11 cellular contexts compared by ENCODE assay signal in genomic region chr3:72533584-72534473, GRCh38.
DNase-seq lines count a peak whose midpoint lies in the region; ATAC-seq and TF ChIP-seq lines count a peak whose summit lies in the region.
"Had no signal": no experiment of that assay in that cellular context is flagged by ENCODE, and none has a peak within 500 bp of the region (broad histone marks: within the 10 kb centered on the region; RNA-seq: fewer than 3 reads in every experiment).

No MANE protein-coding gene starts in this region.

- H3K36me3 Mint-ChIP-seq in stimulated activated naive CD8-positive, alpha-beta T cell treated with anti-CD3 and anti-CD28 coated beads, Interleukin-15, Interleukin-2, amounts not matched to agents 100 ng/mL and 50 ng/mL, for 24 hours (ENCODE audit: low read depth): peaks cover 6% of the 10 kb centered on the region

- H3K36me3 ChIP-seq in OCI-LY3 (replicated peaks; ENCODE audit: low read depth, low read length): no peaks in the 10 kb centered on the region
- H3K36me3 ChIP-seq: heart left ventricle had no signal

- peak overlapping the region; percentile 22; the same call in 1 of the 2 replicates for H2AFZ ChIP-seq in OCI-LY3 (ENCODE audit: low read depth, low read length)

- no peak for TF ChIP-seq POLR2A in erythroblast (IDR thresholded peaks at IDR 0.05; ENCODE audit: low read length)

- H3K9ac ChIP-seq in OCI-LY3 (ENCODE audit: low read length): no peak overlapping the region

- peaks cover 7% of the 10 kb centered on the region for H3K9me3 Mint-ChIP-seq in stimulated activated naive CD8-positive, alpha-beta T cell treated with anti-CD3 and anti-CD28 coated beads, Interleukin-15, Interleukin-2, amounts not matched to agents 100 ng/mL and 50 ng/mL, for 24 hours

- DNase-seq in stimulated activated naive CD8-positive, alpha-beta T cell treated with anti-CD3 and anti-CD28 coated beads, Interleukin-15, Interleukin-2, amounts not matched to agents 100 U/mL and 50 U/mL, for 24 hours: no peak
- DNase-seq in erythroblast (lab: John Stamatoyannopoulos, UW) (peak; percentile 47 to 54), cerebellar cortex (ENCODE audit: low spot score) (no peak)
- DNase-seq: heart left ventricle; stimulated activated CD4-positive, alpha-beta T cell treated with anti-CD3 and anti-CD28 coated beads, Interleukin-2, amount 100 ng/mL, for 24 hours had no signal

- no peak for TF ChIP-seq CTCF in OCI-LY3 (IDR thresholded peaks at IDR 0.05; ENCODE audit: low read depth, low read length)

- peaks cover 26% of the 10 kb centered on the region for H3K4me1 Mint-ChIP-seq in stimulated activated naive CD8-positive, alpha-beta T cell treated with anti-CD3 and anti-CD28 coated beads, Interleukin-15, Interleukin-2, amounts not matched to agents 100 ng/mL and 50 ng/mL, for 24 hours (ENCODE audit: low read depth)

- H3K27ac ChIP-seq in OCI-LY3 (ENCODE audit: low read length): no peak overlapping the region
- H3K27ac ChIP-seq: heart left ventricle had no signal

- H3K27ac Mint-ChIP-seq in stimulated activated naive CD8-positive, alpha-beta T cell treated with anti-CD3 and anti-CD28 coated beads, Interleukin-15, Interleukin-2, amounts not matched to agents 100 ng/mL and 50 ng/mL, for 24 hours: peak overlapping the region; percentile 67

- peak overlapping the region; percentile 47 for H3K4me3 ChIP-seq in OCI-LY3 (ENCODE audit: low read length)
- H3K4me3 ChIP-seq: heart left ventricle had no signal

- no peaks in the 10 kb centered on the region for H3K9me3 ChIP-seq in OCI-LY3 (ENCODE audit: insufficient read depth, low read length)
- H3K9me3 ChIP-seq: heart left ventricle had no signal

- H3K4me3 Mint-ChIP-seq in stimulated activated naive CD8-positive, alpha-beta T cell treated with anti-CD3 and anti-CD28 coated beads, Interleukin-15, Interleukin-2, amounts not matched to agents 100 ng/mL and 50 ng/mL, for 24 hours: no peak overlapping the region

- H3K27me3 Mint-ChIP-seq in stimulated activated naive CD8-positive, alpha-beta T cell treated with anti-CD3 and anti-CD28 coated beads, Interleukin-15, Interleukin-2, amounts not matched to agents 100 ng/mL and 50 ng/mL, for 24 hours: peaks cover 20% of the 10 kb centered on the region

- ATAC-seq in stimulated activated naive CD8-positive, alpha-beta T cell treated with anti-CD3 and anti-CD28 coated beads, Interleukin-15, Interleukin-2, amounts not matched to agents 100 U/mL and 50 U/mL, for 24 hours: no peak
- ATAC-seq in GM21423 (IDR thresholded peaks at IDR 0.05; ENCODE audit: unreplicated experiment): no peak
- ATAC-seq in HG03442 (IDR thresholded peaks at IDR 0.05; ENCODE audit: unreplicated experiment): no peak
- no peak for ATAC-seq in GM21528 (IDR thresholded peaks at IDR 0.05; ENCODE audit: low FRiP score, unreplicated experiment)
- ATAC-seq: SK-N-SH treated with all-trans-retinoic acid at 6 μM for 48 hours had no signal

- no peaks in the 10 kb centered on the region for H4K20me1 ChIP-seq in OCI-LY3 (ENCODE audit: insufficient read depth, low read length)

- peak overlapping the region; percentile 58 for H3K4me2 ChIP-seq in OCI-LY3 (ENCODE audit: low read length)

- H3K79me2 ChIP-seq in OCI-LY3 (ENCODE audit: low read length): no peaks in the 10 kb centered on the region

- peaks cover 34% of the 10 kb centered on the region for H3K4me1 ChIP-seq in OCI-LY3 (ENCODE audit: low read length)

- H3K27me3 ChIP-seq in OCI-LY3 (ENCODE audit: low read depth, low read length): peaks cover 27% of the 10 kb centered on the region
- H3K27me3 ChIP-seq: heart left ventricle had no signal

Comparison
In these comparisons a context has a peak if more than half of its experiments do, and no peak if none do; other contexts are left out.
1. DNase-seq: peak in erythroblast (2 of 2); none in stimulated activated naive CD8-positive, alpha-beta T cell treated with anti-CD3 and anti-CD28 coated beads, Interleukin-15, Interleukin-2, amounts not matched to agents 100 U/mL and 50 U/mL, for 24 hours (single experiment) and cerebellar cortex (single experiment).